Comparison of ENCODE assay signal across 28 cellular contexts in genomic region chr2:71872466-71873051, GRCh38.
"Had no signal": no experiment of that assay in that cellular context is flagged by ENCODE, and none has a peak within 500 bp of the region (broad histone marks: within the 10 kb centered on the region; RNA-seq: fewer than 3 reads in every experiment).

No MANE protein-coding gene starts in this region.

- H3K36me3 Mint-ChIP-seq: naive B cell; naive thymus-derived CD8-positive, alpha-beta T cell; natural killer cell treated with Interleukin-12 subunit alpha and Interleukin-12 subunit beta and Interleukin-15 and Interleukin-18, amount 100 ng/mL, for 72 hours; stimulated activated effector memory CD8-positive, alpha-beta T cell treated with anti-CD3 and anti-CD28 coated beads, Interleukin-12 subunit alpha, Interleukin-12 subunit beta, amount 100 ng/mL, for 72 hours; stimulated activated naive B cell treated with anti-CD40 and anti-IgM and Interleukin-4, amounts not matched to agents 10 μg/mL and 1 μg/mL and 100 μg/mL, for 72 hours; type B pancreatic cell had no signal

- ATAC-seq: naive thymus-derived CD8-positive, alpha-beta T cell; natural killer cell treated with Interleukin-12 subunit alpha and Interleukin-12 subunit beta and Interleukin-15 and Interleukin-18, amount 100 ng/mL, for 72 hours; pancreas; stimulated activated effector memory CD8-positive, alpha-beta T cell treated with anti-CD3 and anti-CD28 coated beads, Interleukin-12 subunit alpha, Interleukin-12 subunit beta, amount 100 ng/mL, for 72 hours; stimulated activated naive B cell treated with anti-CD40 and anti-IgM and Interleukin-4, amounts not matched to agents 10 μg/mL and 1 μg/mL and 100 μg/mL, for 72 hours had no signal

- H3K27me3 ChIP-seq: pancreas, right lobe of liver, sigmoid colon, thyroid gland, transverse colon, upper lobe of right lung, uterus had no signal

- H3K36me3 ChIP-seq: pancreas, right lobe of liver, sigmoid colon, stomach, thoracic aorta, thyroid gland, transverse colon, upper lobe of right lung, uterus had no signal

- H3K27ac ChIP-seq: pancreas, psoas muscle, right lobe of liver, sigmoid colon, stomach, thoracic aorta, thyroid gland, transverse colon, upper lobe of right lung, uterus had no signal

- H3K4me1 ChIP-seq: pancreas, right lobe of liver, sigmoid colon, stomach, thyroid gland, transverse colon, upper lobe of right lung, uterus had no signal

- H3K4me1 Mint-ChIP-seq: naive B cell; naive thymus-derived CD8-positive, alpha-beta T cell; neural crest cell; stimulated activated effector memory CD8-positive, alpha-beta T cell treated with anti-CD3 and anti-CD28 coated beads, Interleukin-12 subunit alpha, Interleukin-12 subunit beta, amount 100 ng/mL, for 72 hours had no signal

- H3K9me3 ChIP-seq: pancreas, psoas muscle, right lobe of liver, sigmoid colon, stomach, thoracic aorta, thyroid gland, transverse colon, upper lobe of right lung, uterus had no signal

- DNase-seq: naive B cell; naive thymus-derived CD8-positive, alpha-beta T cell; nephron progenitor cell; occipital lobe; pancreas; psoas muscle; right cardiac atrium; right lobe of liver; sigmoid colon; small intestine; stimulated activated CD4-positive, alpha-beta T cell treated with anti-CD3 and anti-CD28 coated beads, Interleukin-15, amount 100 ng/mL, for 24 hours; stimulated activated CD4-positive, alpha-beta T cell treated with anti-CD3 and anti-CD28 coated beads, Interleukin-2, amount 100 ng/mL, for 24 hours; stimulated activated CD4-positive, alpha-beta T cell treated with anti-CD3 and anti-CD28 coated beads, Interleukin-2, amount 100 ng/mL, for 48 hours; stimulated activated CD4-positive, alpha-beta T cell treated with anti-CD3 and anti-CD28 coated beads, Interleukin-4, amount 100 ng/mL, for 24 hours; stimulated activated naive B cell treated with anti-CD40 and anti-IgM and Interleukin-4, amounts not matched to agents 10 μg/mL and 1 μg/mL and 100 μg/mL, for 72 hours; stimulated activated naive CD4-positive, alpha-beta T cell treated with Interleukin-2 at 50 U/mL for 16 hours; stomach; thyroid gland; transverse colon; upper lobe of right lung; uterus had no signal

- H3K9me3 Mint-ChIP-seq: naive thymus-derived CD8-positive, alpha-beta T cell; natural killer cell treated with Interleukin-12 subunit alpha and Interleukin-12 subunit beta and Interleukin-15 and Interleukin-18, amount 100 ng/mL, for 72 hours; nephron progenitor cell; neural crest cell; stimulated activated effector memory CD8-positive, alpha-beta T cell treated with anti-CD3 and anti-CD28 coated beads, Interleukin-12 subunit alpha, Interleukin-12 subunit beta, amount 100 ng/mL, for 72 hours; stimulated activated naive CD8-positive, alpha-beta T cell treated with anti-CD3 and anti-CD28 coated beads, Interleukin-15, Interleukin-2, amounts not matched to agents 100 ng/mL and 50 ng/mL, for 24 hours; type B pancreatic cell had no signal

- H3K27ac Mint-ChIP-seq: naive B cell; naive thymus-derived CD8-positive, alpha-beta T cell; natural killer cell treated with Interleukin-12 subunit alpha and Interleukin-12 subunit beta and Interleukin-15 and Interleukin-18, amount 100 ng/mL, for 72 hours; nephron progenitor cell; progenitor cell of endocrine pancreas; stimulated activated effector memory CD8-positive, alpha-beta T cell treated with anti-CD3 and anti-CD28 coated beads, Interleukin-12 subunit alpha, Interleukin-12 subunit beta, amount 100 ng/mL, for 72 hours; stimulated activated naive B cell treated with anti-CD40 and anti-IgM and Interleukin-4, amounts not matched to agents 10 μg/mL and 1 μg/mL and 100 μg/mL, for 72 hours; stimulated activated naive CD8-positive, alpha-beta T cell treated with anti-CD3 and anti-CD28 coated beads, Interleukin-15, Interleukin-2, amounts not matched to agents 100 ng/mL and 50 ng/mL, for 24 hours had no signal

- H3K4me3 Mint-ChIP-seq: naive thymus-derived CD8-positive, alpha-beta T cell; natural killer cell treated with Interleukin-12 subunit alpha and Interleukin-12 subunit beta and Interleukin-15 and Interleukin-18, amount 100 ng/mL, for 72 hours; nephron progenitor cell; neural crest cell; stimulated activated effector memory CD8-positive, alpha-beta T cell treated with anti-CD3 and anti-CD28 coated beads, Interleukin-12 subunit alpha, Interleukin-12 subunit beta, amount 100 ng/mL, for 72 hours; stimulated activated naive B cell treated with anti-CD40 and anti-IgM and Interleukin-4, amounts not matched to agents 10 μg/mL and 1 μg/mL and 100 μg/mL, for 72 hours; stimulated activated naive CD8-positive, alpha-beta T cell treated with anti-CD3 and anti-CD28 coated beads, Interleukin-15, Interleukin-2, amounts not matched to agents 100 ng/mL and 50 ng/mL, for 24 hours; type B pancreatic cell had no signal

- H3K4me3 ChIP-seq: pancreas, psoas muscle, right lobe of liver, sigmoid colon, stomach, thoracic aorta, thyroid gland, transverse colon, upper lobe of right lung, uterus had no signal

- FAIRE-seq: pancreas, small intestine had no signal
